ENCODE assay signal across 15 cellular contexts in the genomic region with DNA sequence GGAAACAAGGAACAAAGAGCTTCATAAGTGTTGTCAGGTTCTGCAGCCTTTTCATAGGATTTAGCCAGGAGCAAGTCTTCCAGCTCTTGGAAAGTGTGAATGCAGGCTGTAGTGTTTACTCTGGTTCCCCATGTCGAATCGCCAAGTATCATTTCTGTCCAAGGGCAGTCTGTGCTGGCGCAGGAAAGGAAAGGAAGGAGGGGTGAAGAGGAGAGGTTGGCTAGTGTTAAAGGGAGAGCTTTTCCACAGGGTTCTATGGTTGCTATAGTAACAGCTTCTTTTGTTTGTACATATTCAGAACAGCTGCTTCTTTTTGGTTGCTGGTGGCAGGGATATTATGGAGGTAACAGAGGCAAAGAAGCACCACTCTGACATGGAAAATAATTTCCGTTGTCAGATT.
DNase-seq lines count a peak whose midpoint lies in the region; TF ChIP-seq lines count a peak whose summit lies in the region.
"Had no signal": no experiment of that assay in that cellular context is flagged by ENCODE, and none has a peak within 500 bp of the region (broad histone marks: within the 10 kb centered on the region; RNA-seq: fewer than 3 reads in every experiment).

No MANE protein-coding gene starts in this region.

- H3K36me3 Mint-ChIP-seq in Caco-2 (ENCODE audit: insufficient read depth, unreplicated experiment), result no peaks in the 10 kb centered on the region

- intact Hi-C loops in Caco-2 (cut with micrococcal nuclease; ENCODE audit: unreplicated experiment), result no loop called here

- no peaks in the 10 kb centered on the region for H3K9me3 Mint-ChIP-seq in Caco-2 (ENCODE audit: unreplicated experiment)

- CTCF ChIA-PET in Caco-2 (lab: Charles Lee), result no interaction called here

- H3K27ac ChIP-seq in iPS-18a (ENCODE audit: low read length), result peak overlapping the region; percentile 33
- H3K27ac ChIP-seq: parathyroid adenoma had no signal

- TF ChIP-seq CTCF in Caco-2 (IDR thresholded peaks at IDR 0.05; ENCODE audit: insufficient read depth in 1 of 2, low read depth in 1 of 2, low read length in 1 of 2, severe bottlenecking in 1 of 2, unreplicated experiment in 1 of 2), result no peak

- H3K4me3 Mint-ChIP-seq in Caco-2 (ENCODE audit: unreplicated experiment), result no peak overlapping the region

- H3K27ac Mint-ChIP-seq in Caco-2 (ENCODE audit: unreplicated experiment), result no peak overlapping the region

- H3K9ac ChIP-seq in iPS-18a (ENCODE audit: low read length), result peak overlapping the region; percentile 19
- H3K9ac ChIP-seq: parathyroid adenoma had no signal

- no peaks in the 10 kb centered on the region for H3K27me3 Mint-ChIP-seq in Caco-2 (ENCODE audit: insufficient read depth, unreplicated experiment)

- DNase-seq in COLO668 (lab: John Stamatoyannopoulos, UW; ENCODE audit: unreplicated experiment) (peak; percentile 48), NCI-H1436 treated with DMSO at 0.1 percent for 48 hours (lab: John Stamatoyannopoulos, UW) (peak; percentile 52), NCI-H526 treated with DMSO at 0.1 percent for 48 hours (lab: John Stamatoyannopoulos, UW) (peak; percentile 72), T-helper 1 cell (no peak), amniotic stem cell (lab: John Stamatoyannopoulos, UW) (no peak), Caco-2 (no peak)
- DNase-seq in stimulated activated CD4-positive, alpha-beta T cell treated with anti-CD3 and anti-CD28 coated beads, Interleukin-12 subunit alpha, Interleukin-12 subunit beta, amount 100 ng/mL, for 4 hours, result no peak
- DNase-seq: activated CD4-positive, alpha-beta T cell treated with anti-CD3 and anti-CD28 coated beads for 1 hour; activated effector memory CD4-positive, alpha-beta T cell treated with Interleukin-2 at 50 U/mL for 16 hours; DND-41; kidney glomerular epithelial cell; NCI-H1048; stimulated activated CD4-positive, alpha-beta T cell treated with anti-CD3 and anti-CD28 coated beads, Interleukin-4, amount 100 ng/mL, for 4 hours had no signal

- H3K4me1 Mint-ChIP-seq in Caco-2 (ENCODE audit: low read depth, unreplicated experiment), result no peaks in the 10 kb centered on the region

- H3K9me3 ChIP-seq in iPS-18a (ENCODE audit: control insufficient read depth, low read depth, low read length) (no peaks in the 10 kb centered on the region), Caco-2 (no peaks in the 10 kb centered on the region)

- no peak overlapping the region for H3K4me3 ChIP-seq in iPS-18a (ENCODE audit: low read length)
- H3K4me3 ChIP-seq in Caco-2 (ENCODE audit: low read depth, low read length), result no peak overlapping the region

- H3K27me3 ChIP-seq in iPS-18a (ENCODE audit: control insufficient read depth, insufficient read depth, low read length) (no peaks in the 10 kb centered on the region), Caco-2 (replicated peaks; ENCODE audit: control insufficient read depth, insufficient read depth, low read length) (no peaks in the 10 kb centered on the region)

- H3K4me1 ChIP-seq in iPS-18a (ENCODE audit: control insufficient read depth, low read depth, low read length) (peaks cover 8% of the 10 kb centered on the region), Caco-2 (no peaks in the 10 kb centered on the region)
- H3K4me1 ChIP-seq: parathyroid adenoma had no signal

- H3K36me3 ChIP-seq in iPS-18a (ENCODE audit: control insufficient read depth, low read depth, low read length), result no peaks in the 10 kb centered on the region
- H3K36me3 ChIP-seq in Caco-2 (ENCODE audit: control insufficient read depth, insufficient read depth, low read length), result no peaks in the 10 kb centered on the region

- BruUV-seq in Caco-2 (replicated peaks; lab: Mats Ljungman, UMichigan), result no TSS peak

- POLR2A ChIA-PET in Caco-2 (lab: Charles Lee), result no interaction called here

Comparison
In these comparisons a context has a peak if more than half of its experiments do, and no peak if none do; other contexts are left out.
1. DNase-seq: peak in COLO668 (single experiment), NCI-H1436 treated with DMSO at 0.1 percent for 48 hours (single experiment) and NCI-H526 treated with DMSO at 0.1 percent for 48 hours (single experiment); none in T-helper 1 cell (0 of 5), amniotic stem cell (single experiment), Caco-2 (0 of 2) and stimulated activated CD4-positive, alpha-beta T cell treated with anti-CD3 and anti-CD28 coated beads, Interleukin-12 subunit alpha, Interleukin-12 subunit beta, amount 100 ng/mL, for 4 hours (single experiment).